ENCODE assay signal across 8 cellular contexts in the genomic region with DNA sequence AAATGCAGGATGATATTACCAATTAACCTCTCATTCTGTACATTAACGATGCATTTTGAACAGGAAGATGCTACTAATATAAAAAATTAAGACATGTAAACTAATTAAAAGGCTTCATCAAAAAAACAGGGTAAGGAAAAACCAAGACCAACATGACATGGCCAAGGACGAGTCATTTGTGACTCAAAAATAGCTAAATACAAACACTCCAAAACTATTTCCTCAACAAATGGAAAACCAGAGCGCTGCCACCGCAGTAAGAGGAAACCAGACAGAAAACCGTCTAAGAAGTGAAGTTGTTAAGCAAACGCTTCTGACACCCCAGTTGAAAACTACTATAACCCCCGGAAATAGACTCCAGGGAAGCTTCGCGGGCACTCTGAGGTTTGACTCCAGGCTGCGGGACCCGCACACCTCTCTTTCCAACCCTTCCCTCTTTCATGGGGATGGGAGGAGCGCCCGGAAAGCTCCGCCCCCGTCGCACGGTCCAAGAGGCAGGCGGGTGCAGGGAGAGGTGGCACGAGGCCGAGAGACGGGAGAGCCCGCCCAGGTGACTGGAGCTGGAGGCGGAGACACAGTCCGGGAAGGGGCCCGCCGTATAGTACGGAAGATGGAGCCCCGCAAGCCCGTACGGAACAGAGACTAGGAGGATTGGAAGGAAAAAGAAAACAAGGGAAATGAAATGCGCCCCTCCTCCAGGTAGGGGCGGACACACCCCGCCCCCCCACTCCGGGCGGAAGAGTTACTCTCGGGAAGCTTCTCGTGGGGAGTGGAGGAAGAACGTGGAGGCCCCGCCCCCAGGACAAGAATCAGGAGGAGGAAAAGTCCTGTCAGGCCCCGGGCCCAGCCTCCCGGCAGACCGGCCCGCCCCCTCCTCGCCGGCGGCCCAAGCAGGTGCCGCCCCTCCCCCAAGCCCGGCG. TPM values are rescaled to one million over a fixed set of nuclear protein-coding genes. Genes with fewer than 3 reads are reported as not detected.
DNase-seq lines count a peak whose midpoint lies in the region; ATAC-seq and TF ChIP-seq lines count a peak whose summit lies in the region.

No MANE protein-coding gene starts in this region.

- TF ChIP-seq CTCF in OCI-LY7 (conservative IDR thresholded peaks at IDR 0.05; ENCODE audit: low read length) = no peak
- no peak for TF ChIP-seq CTCF in epithelial cell of proximal tubule (conservative IDR thresholded peaks at IDR 0.05; ENCODE audit: low read depth, low read length)
- TF ChIP-seq CTCF in mucosa of descending colon (IDR thresholded peaks at IDR 0.05) = no peak

- DNase-seq in D341Med (ENCODE audit: low spot score) (peak; percentile 93), HuH-7 (ENCODE audit: low spot score) (peak; percentile 77), OCI-LY7 (ENCODE audit: low spot score) (peak; percentile 88), activated T-cell treated with anti-CD3 and anti-CD28 coated beads for 48 hours (ENCODE audit: low read depth) (peak; percentile 88), epithelial cell of proximal tubule (ENCODE audit: low read depth) (peak; percentile 54), mucosa of descending colon (peak; percentile 96 to 97 (median 97))
- DNase-seq in stimulated activated CD8-positive, alpha-beta memory T cell treated with anti-CD3 and anti-CD28 coated beads, Interleukin-4, amount 100 ng/mL, for 1 hour (ENCODE audit: low read depth in 2 of 2, low spot score in 1 of 2) = peak; percentile 48 to 68

- H3K4me1 ChIP-seq in OCI-LY7 (ENCODE audit: insufficient read depth, low read length, poor library complexity, severe bottlenecking) (peaks cover 13% of the 10 kb centered on the region), mucosa of descending colon (ENCODE audit: low read depth) (no peaks in the 10 kb centered on the region)

- no peaks in the 10 kb centered on the region for H3K9me2 ChIP-seq in OCI-LY7 (ENCODE audit: insufficient read depth, low read length)

- peak overlapping the region; percentile 85 for H3K4me2 ChIP-seq in OCI-LY7 (ENCODE audit: low read length)

- no TSS peak for BruUV-seq in OCI-LY7 (replicated peaks; lab: Mats Ljungman, UMichigan)

- H3K27ac ChIP-seq in OCI-LY7 (ENCODE audit: low read depth, low read length, poor library complexity, severe bottlenecking) = peak overlapping the region; percentile 75

- H3K9me3 ChIP-seq in OCI-LY7 (ENCODE audit: low read length) (no peaks in the 10 kb centered on the region), mucosa of descending colon (no peaks in the 10 kb centered on the region)

- CTCF ChIA-PET in OCI-LY7 (lab: Charles Lee; ENCODE audit: unreplicated experiment) = interaction anchor here (0.5 to 3.2 kb wide), 5 partner anchors 69 to 182 kb away, joined by 3 to 22 read pairs (median 6); a partner anchor contains a TSS

- H3K36me3 ChIP-seq in OCI-LY7 (ENCODE audit: insufficient read depth, low read length) (peaks cover 31% of the 10 kb centered on the region), mucosa of descending colon (ENCODE audit: low read depth) (no peaks in the 10 kb centered on the region)

- peak overlapping the region; percentile 26; the same call in 1 of the 2 replicates for H2AFZ ChIP-seq in OCI-LY7 (ENCODE audit: low read length)

- H3K4me3 ChIP-seq in OCI-LY7 (ENCODE audit: low read depth, low read length, poor library complexity, severe bottlenecking) (peak overlapping the region; percentile 85), epithelial cell of proximal tubule (ENCODE audit: low read depth, low read length) (peak overlapping the region; percentile 82), mucosa of descending colon (peak overlapping the region; percentile 75)

- peaks cover 52% of the 10 kb centered on the region for H3K79me2 ChIP-seq in OCI-LY7 (ENCODE audit: insufficient read depth, low read depth, low read length)

- intact Hi-C loops in OCI-LY7 (cut with micrococcal nuclease; ENCODE audit: unreplicated experiment) (loop anchor here (1.0 to 2.0 kb wide), 2 partner anchors 108 to 930 kb away; a partner anchor contains a TSS), mucosa of descending colon (cut with DNase I, micrococcal nuclease) (no loop called here)

- POLR2A ChIA-PET in OCI-LY7 (lab: Charles Lee) = interaction anchor here (0.6 to 4.1 kb wide), 14 partner anchors 10 to 1171 kb away, joined by 3 to 25 read pairs (median 4); a partner anchor contains a TSS

- peak; percentile 53 for ATAC-seq in GM21526 (IDR thresholded peaks at IDR 0.05; ENCODE audit: low FRiP score, unreplicated experiment)
- ATAC-seq in mucosa of descending colon = peak; percentile 82

- peaks cover 6% of the 10 kb centered on the region for H4K20me1 ChIP-seq in OCI-LY7 (ENCODE audit: insufficient read depth, low read length)

RNA-seq across cellular contexts. Expression of a gene that starts 0.7 kb away (rescaled TPM):
- 24.8 and 29.5 TPM in 2 replicates for total RNA-seq in OCI-LY7 (2014; rRNA removed; shearing (Covaris generic))
- total RNA-seq in OCI-LY7 (2022) (37.1 and 38.8 TPM in 2 replicates), epithelial cell of proximal tubule (13.7 and 15.6 TPM in 2 replicates), mucosa of descending colon (10 to 100 TPM; 18.0 to 26.0 (median 18.8) TPM)

RNA-seq across cellular contexts. Expression of a gene that starts 39.4 kb away (rescaled TPM):
- total RNA-seq in OCI-LY7 (2014; rRNA removed; shearing (Covaris generic)) = 15.0 and 20.5 TPM in 2 replicates
- total RNA-seq in OCI-LY7 (2022) (31.7 and 34.0 TPM in 2 replicates), epithelial cell of proximal tubule (9.6 and 12.6 TPM in 2 replicates), mucosa of descending colon (10 to 100 TPM; 16.1 to 32.8 (median 16.3) TPM)

Comparison
In these comparisons a context has a peak if more than half of its experiments do, and no peak if none do; other contexts are left out.
1. Peak in every context shown above with its lines: DNase-seq, ATAC-seq, H3K4me3 ChIP-seq and H3K27ac ChIP-seq.